ENCODE assay signal across 32 cellular contexts in genomic region chr16:69348222-69348621, GRCh38. TPM values are rescaled to one million over a fixed set of nuclear protein-coding genes. Genes with fewer than 3 reads are reported as not detected.
"Had no signal": no experiment of that assay in that cellular context is flagged by ENCODE, and none has a peak within 500 bp of the region (broad histone marks: within the 10 kb centered on the region; RNA-seq: fewer than 3 reads in every experiment).

No MANE protein-coding gene starts in this region.

- FAIRE-seq: astrocyte, bronchial epithelial cell, colon, endometrium, endothelial cell of umbilical vein had no signal

- H3K27me3 ChIP-seq: brain microvascular endothelial cell, esophagus muscularis mucosa, foreskin keratinocyte, gastrocnemius medialis, heart left ventricle had no signal

- H3K27ac ChIP-seq: brain microvascular endothelial cell, esophagus muscularis mucosa, foreskin keratinocyte, gastrocnemius medialis, heart left ventricle, VCaP had no signal

- H3K4me3 ChIP-seq: esophagus muscularis mucosa, gastrocnemius medialis, heart left ventricle had no signal

- DNase-seq: activated CD4-positive, alpha-beta memory T cell treated with anti-CD3 and anti-CD28 coated beads, Interleukin-2, amount 10 ng/mL, durations not matched to agents 7 days and 5 days; activated CD4-positive, alpha-beta T cell treated with anti-CD3 and anti-CD28 coated beads for 1 hour; activated CD4-positive, alpha-beta T cell treated with anti-CD3 and anti-CD28 coated beads for 4 hours; activated CD4-positive, alpha-beta T cell treated with anti-CD3 and anti-CD28 coated beads, Interleukin-2, amount 10 ng/mL, durations not matched to agents 7 days and 5 days; activated CD4-positive, alpha-beta T cell treated with anti-CD3 and anti-CD28 coated beads, Interleukin-2, amount 50 U/mL, for 4 hours; activated CD8-positive, alpha-beta memory T cell treated with anti-CD3 and anti-CD28 coated beads, Interleukin-2, amount 50 U/mL, for 48 hours; activated gamma-delta T cell; activated naive CD4-positive, alpha-beta T cell; activated naive CD4-positive, alpha-beta T cell treated with anti-CD3 and anti-CD28 coated beads, Interleukin-2, amount 10 ng/mL, durations not matched to agents 7 days and 5 days; activated T-cell treated with anti-CD3 and anti-CD28 coated beads for 4 hours; activated T-cell treated with anti-CD3 and anti-CD28 coated beads, Interleukin-2, amount 50 U/mL, for 24 hours; activated T-cell treated with anti-CD3 and anti-CD28 coated beads, Interleukin-2, amount 50 U/mL, for 72 hours; amniotic stem cell; anterior cingulate cortex; brain microvascular endothelial cell; effector CD8-positive, alpha-beta T cell; foreskin keratinocyte; gastrocnemius medialis; glutamatergic neuron; heart left ventricle; hypothalamus; T-helper 2 cell had no signal

- H3K9me3 ChIP-seq: esophagus muscularis mucosa, gastrocnemius medialis, heart left ventricle had no signal

- ATAC-seq: activated T-cell treated with anti-CD3 and anti-CD28 coated beads, Interleukin-2, amount 50 U/mL, for 72 hours; foreskin keratinocyte; gastrocnemius medialis; heart left ventricle; WTC11 had no signal

- H3K4me1 ChIP-seq: esophagus muscularis mucosa, foreskin keratinocyte, gastrocnemius medialis had no signal

RNA-seq across cellular contexts. Expression of gene TMED6, which starts 3.4 kb away (rescaled TPM):
- total RNA-seq: bronchial epithelial cell, dermis microvascular lymphatic vessel endothelial cell, epithelial cell of proximal tubule, esophagus muscularis mucosa, foreskin keratinocyte had no signal
- polyA plus RNA-seq: endothelial cell of umbilical vein had no signal
